1 cellular context compared by ENCODE assay signal in genomic region chr11:112901904-112902303, GRCh38.
TF ChIP-seq lines count a peak whose summit lies in the region.

No MANE protein-coding gene starts in this region.

TF ChIP-seq in K562, 482 proteins besides CTCF, POLR2A, EP300 and RAD21 (continued from another document):
- TF ChIP-seq, protein P1, sequence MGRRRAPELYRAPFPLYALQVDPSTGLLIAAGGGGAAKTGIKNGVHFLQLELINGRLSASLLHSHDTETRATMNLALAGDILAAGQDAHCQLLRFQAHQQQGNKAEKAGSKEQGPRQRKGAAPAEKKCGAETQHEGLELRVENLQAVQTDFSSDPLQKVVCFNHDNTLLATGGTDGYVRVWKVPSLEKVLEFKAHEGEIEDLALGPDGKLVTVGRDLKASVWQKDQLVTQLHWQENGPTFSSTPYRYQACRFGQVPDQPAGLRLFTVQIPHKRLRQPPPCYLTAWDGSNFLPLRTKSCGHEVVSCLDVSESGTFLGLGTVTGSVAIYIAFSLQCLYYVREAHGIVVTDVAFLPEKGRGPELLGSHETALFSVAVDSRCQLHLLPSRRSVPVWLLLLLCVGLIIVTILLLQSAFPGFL (CRISPR knock-in tag; IDR thresholded peaks at IDR 0.05) = no peak
- no peak for TF ChIP-seq TAF7 (tag; IDR thresholded peaks at IDR 0.05)
- TF ChIP-seq ZNF175 (CRISPR knock-in tag; IDR thresholded peaks at IDR 0.05; ENCODE audit: low read depth) = no peak
- TF ChIP-seq NR4A1 (CRISPR knock-in tag; IDR thresholded peaks at IDR 0.05) = no peak
- no peak for TF ChIP-seq NR4A1 (tag; IDR thresholded peaks at IDR 0.05)
- TF ChIP-seq MAX (CRISPR knock-in tag; IDR thresholded peaks at IDR 0.05) = no peak
TF ChIP-seq in K562: peak in this region for 4.
